In the genomic region with DNA sequence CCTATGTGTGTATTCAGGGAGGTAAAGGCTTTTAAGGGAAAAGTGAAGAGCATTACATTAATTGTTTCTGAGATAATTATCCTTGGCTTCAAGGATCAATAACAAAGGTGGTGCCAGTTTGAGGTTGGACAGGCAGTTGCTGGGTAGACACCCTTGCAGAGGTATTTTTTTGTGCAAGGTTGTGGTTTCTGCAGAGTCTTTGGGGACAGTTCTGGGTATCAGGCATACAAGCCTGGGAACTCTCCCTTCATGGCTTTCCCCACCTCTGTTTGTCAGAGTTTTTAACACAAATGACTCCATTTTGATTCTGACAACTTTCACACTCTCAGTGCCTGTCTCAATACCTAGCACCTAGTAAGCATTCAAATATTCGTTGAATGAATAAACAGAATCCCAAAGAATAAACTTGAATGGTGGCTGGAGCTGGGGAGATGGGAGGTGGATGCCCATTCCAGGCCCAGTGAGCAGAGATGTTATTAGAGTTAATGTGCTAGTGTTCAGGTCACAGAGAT, we compare ENCODE assay signal across 8 cellular contexts.
"Had no signal": no experiment of that assay in that cellular context is flagged by ENCODE, and none has a peak within 500 bp of the region (broad histone marks: within the 10 kb centered on the region; RNA-seq: fewer than 3 reads in every experiment).

No MANE protein-coding gene starts in this region.

- ATAC-seq: HCT116, HepG2 had no signal

- DNase-seq: GM23248, GOT3, H7, HFFc6, KBM-7 had no signal

- H3K36me3 Mint-ChIP-seq: IgD-negative memory B cell had no signal

- H3K4me3 Mint-ChIP-seq: HFFc6, IgD-negative memory B cell had no signal

- H3K9me3 Mint-ChIP-seq: HFFc6, IgD-negative memory B cell had no signal

- H3K27ac Mint-ChIP-seq: HFFc6 had no signal

- H3K27me3 Mint-ChIP-seq: IgD-negative memory B cell had no signal
